In genomic region chr10:994836-995558, GRCh38 we compare ENCODE assay signal across 22 cellular contexts. TPM values are rescaled to one million over a fixed set of nuclear protein-coding genes. Genes with fewer than 3 reads are reported as not detected.
DNase-seq lines count a peak whose midpoint lies in the region; ATAC-seq and TF ChIP-seq lines count a peak whose summit lies in the region.
"Had no signal": no experiment of that assay in that cellular context is flagged by ENCODE, and none has a peak within 500 bp of the region (broad histone marks: within the 10 kb centered on the region; RNA-seq: fewer than 3 reads in every experiment).

No MANE protein-coding gene starts in this region.

- H3K9me3 Mint-ChIP-seq in activated T-cell treated with anti-CD3 and anti-CD28 coated beads, Interleukin-2, amount 50 U/mL, for 72 hours = no peaks in the 10 kb centered on the region
- no peaks in the 10 kb centered on the region; the same call in 2 of the 3 replicates for H3K9me3 Mint-ChIP-seq in GM23338
- no peaks in the 10 kb centered on the region for H3K9me3 Mint-ChIP-seq in chondrocyte (ENCODE audit: low read depth)
- no peaks in the 10 kb centered on the region for H3K9me3 Mint-ChIP-seq in stimulated activated effector memory CD8-positive, alpha-beta T cell treated with anti-CD3 and anti-CD28 coated beads, Interleukin-12 subunit alpha, Interleukin-12 subunit beta, amount 100 ng/mL, for 72 hours

- H3K27ac Mint-ChIP-seq in activated T-cell treated with anti-CD3 and anti-CD28 coated beads, Interleukin-2, amount 50 U/mL, for 72 hours = peak overlapping the region; percentile 55
- H3K27ac Mint-ChIP-seq in GM23338 (no peak overlapping the region; the same call in 1 of the 2 replicates), chondrocyte (ENCODE audit: unreplicated experiment) (peak overlapping the region; percentile 19)
- peak overlapping the region; percentile 86 for H3K27ac Mint-ChIP-seq in stimulated activated effector memory CD8-positive, alpha-beta T cell treated with anti-CD3 and anti-CD28 coated beads, Interleukin-12 subunit alpha, Interleukin-12 subunit beta, amount 100 ng/mL, for 72 hours
- H3K27ac Mint-ChIP-seq: brain had no signal

- no peak for DNase-seq in activated T-cell treated with anti-CD3 and anti-CD28 coated beads, Interleukin-2, amount 50 U/mL, for 72 hours
- no peak for DNase-seq in activated T-cell treated with anti-CD3 and anti-CD28 coated beads, Interleukin-2, amount 50 U/mL, for 48 hours
- no peak for DNase-seq in GM23338 (ENCODE audit: low spot score)
- no peak for DNase-seq in chondrocyte (ENCODE audit: low spot score)
- no peak for DNase-seq in stimulated activated effector memory CD8-positive, alpha-beta T cell treated with anti-CD3 and anti-CD28 coated beads, Interleukin-12 subunit alpha, Interleukin-12 subunit beta, amount 100 ng/mL, for 72 hours (ENCODE audit: low spot score in 2 of 2)
- no peak for DNase-seq in A172 (ENCODE audit: low spot score)
- no peak for DNase-seq in COR-L47 (lab: John Stamatoyannopoulos, UW)
- no peak for DNase-seq in caudate nucleus (lab: John Stamatoyannopoulos, UW)
- DNase-seq: colonic mucosa; GDM1; glutamatergic neuron; KBM-7; NCI-H774; SHP77; stimulated activated CD4-positive, alpha-beta T cell treated with anti-CD3 and anti-CD28 coated beads, Interleukin-4, amount 100 ng/mL, for 4 hours; substantia nigra; SW 1271 had no signal

- peaks cover 23% of the 10 kb centered on the region for H3K4me1 Mint-ChIP-seq in activated T-cell treated with anti-CD3 and anti-CD28 coated beads, Interleukin-2, amount 50 U/mL, for 72 hours (ENCODE audit: low read depth)
- H3K4me1 Mint-ChIP-seq in GM23338 (peaks cover 2% of the 10 kb centered on the region), chondrocyte (ENCODE audit: low read depth) (peaks cover 13% of the 10 kb centered on the region)
- H3K4me1 Mint-ChIP-seq in stimulated activated effector memory CD8-positive, alpha-beta T cell treated with anti-CD3 and anti-CD28 coated beads, Interleukin-12 subunit alpha, Interleukin-12 subunit beta, amount 100 ng/mL, for 72 hours = peaks cover 23% of the 10 kb centered on the region

- H3K4me2 ChIP-seq in GM23338 = no peak overlapping the region
- H3K4me2 ChIP-seq: BLaER1 treated with 17β-estradiol and CSF1 and Interleukin-3, amounts not matched to agents 10 nM and 100 nM had no signal

- no peaks in the 10 kb centered on the region for H3K27me3 Mint-ChIP-seq in activated T-cell treated with anti-CD3 and anti-CD28 coated beads, Interleukin-2, amount 50 U/mL, for 72 hours (ENCODE audit: low read depth)
- H3K27me3 Mint-ChIP-seq in GM23338 (ENCODE audit: insufficient read depth, low read depth, poor library complexity) (peaks cover 4% of the 10 kb centered on the region), chondrocyte (ENCODE audit: low read depth) (no peaks in the 10 kb centered on the region)
- H3K27me3 Mint-ChIP-seq: brain had no signal

- no peak overlapping the region for H2AFZ ChIP-seq in GM23338

- 0 out of 2 replicates have a peak overlapping the region, but pooled peaks have one; percentile 50 for H3K27ac ChIP-seq in GM23338 (ENCODE audit: low read depth)
- H3K27ac ChIP-seq in caudate nucleus (ENCODE audit: low read depth, low read length) = no peak overlapping the region
- H3K27ac ChIP-seq: BLaER1 treated with 17β-estradiol and CSF1 and Interleukin-3, amounts not matched to agents 10 nM and 100 nM; colonic mucosa had no signal

- peaks cover 78% of the 10 kb centered on the region for H3K36me3 ChIP-seq in GM23338 (ENCODE audit: insufficient read depth)

- H3K4me1 ChIP-seq in GM23338 (ENCODE audit: insufficient read depth) = peaks cover under 1% of the 10 kb centered on the region; the same call in 1 of the 2 replicates
- H3K4me1 ChIP-seq: colonic mucosa had no signal

- H3K79me2 ChIP-seq in GM23338 (replicated peaks; ENCODE audit: insufficient read depth) = peaks cover 95% of the 10 kb centered on the region

- no peak overlapping the region for H3K4me3 ChIP-seq in GM23338
- H3K4me3 ChIP-seq: BLaER1 treated with 17β-estradiol and CSF1 and Interleukin-3, amounts not matched to agents 10 nM and 100 nM; colonic mucosa had no signal

- no peaks in the 10 kb centered on the region for H3K9me2 ChIP-seq in GM23338 (ENCODE audit: insufficient read depth)

- H4K20me1 ChIP-seq in GM23338 (replicated peaks; ENCODE audit: insufficient read depth) = peaks cover 73% of the 10 kb centered on the region

- no peaks in the 10 kb centered on the region for H3K27me3 ChIP-seq in GM23338 (ENCODE audit: insufficient read depth)
- H3K27me3 ChIP-seq: BLaER1 treated with 17β-estradiol and CSF1 and Interleukin-3, amounts not matched to agents 10 nM and 100 nM; colonic mucosa had no signal

- peaks cover 18 to 51% of the 10 kb centered on the region in 2 donors for H3K36me3 Mint-ChIP-seq in activated T-cell treated with anti-CD3 and anti-CD28 coated beads, Interleukin-2, amount 50 U/mL, for 72 hours (ENCODE audit: insufficient read depth in 2 of 2)
- peaks cover 93% of the 10 kb centered on the region for H3K36me3 Mint-ChIP-seq in GM23338 (ENCODE audit: low read depth)
- peaks cover 47% of the 10 kb centered on the region for H3K36me3 Mint-ChIP-seq in chondrocyte (ENCODE audit: low read depth)
- peaks cover 100% of the 10 kb centered on the region for H3K36me3 Mint-ChIP-seq in stimulated activated effector memory CD8-positive, alpha-beta T cell treated with anti-CD3 and anti-CD28 coated beads, Interleukin-12 subunit alpha, Interleukin-12 subunit beta, amount 100 ng/mL, for 72 hours

- peaks cover 30% of the 10 kb centered on the region for H3F3A ChIP-seq in GM23338 (replicated peaks; ENCODE audit: low read depth)

- ATAC-seq in activated T-cell treated with anti-CD3 and anti-CD28 coated beads, Interleukin-2, amount 50 U/mL, for 72 hours (replicated peaks in 1 of 2) = no peak
- no peak for ATAC-seq in GM23338
- ATAC-seq in stimulated activated effector memory CD8-positive, alpha-beta T cell treated with anti-CD3 and anti-CD28 coated beads, Interleukin-12 subunit alpha, Interleukin-12 subunit beta, amount 100 ng/mL, for 72 hours = no peak

- TF ChIP-seq CTCF in GM23338 (conservative IDR thresholded peaks at IDR 0.05; ENCODE audit: low read depth in 2 of 2) (no peak), chondrocyte (IDR thresholded peaks at IDR 0.05) (no peak)

- H3K4me3 Mint-ChIP-seq in activated T-cell treated with anti-CD3 and anti-CD28 coated beads, Interleukin-2, amount 50 U/mL, for 72 hours = no peak overlapping the region
- H3K4me3 Mint-ChIP-seq in GM23338 (no peak overlapping the region), chondrocyte (ENCODE audit: unreplicated experiment) (no peak overlapping the region)
- no peak overlapping the region for H3K4me3 Mint-ChIP-seq in stimulated activated effector memory CD8-positive, alpha-beta T cell treated with anti-CD3 and anti-CD28 coated beads, Interleukin-12 subunit alpha, Interleukin-12 subunit beta, amount 100 ng/mL, for 72 hours
- H3K4me3 Mint-ChIP-seq: brain had no signal

TF ChIP-seq in GM23338, 12 proteins besides CTCF, POLR2A, EP300 and RAD21 (continues in another document):
- TF ChIP-seq ZNF114 (CRISPR knock-in tag; IDR thresholded peaks at IDR 0.05) = no peak

RNA-seq across cellular contexts. Expression of gene GTPBP4, which starts 6.8 kb away (rescaled TPM):
- total RNA-seq in activated T-cell treated with anti-CD3 and anti-CD28 coated beads, Interleukin-2, amount 50 U/mL, for 72 hours = 10 to 100 TPM; 76.9 to 78.1 TPM
- 48.7 and 56.5 TPM in 2 replicates for total RNA-seq in GM23338 (2014; rRNA removed; shearing (Covaris generic))
- 51.2 and 62.6 TPM in 2 replicates for polyA plus RNA-seq in GM23338 (2016; fragmentation: Nextera tagmentation; extraction: Ambion mirVana)
- 48.5 to 57.8 TPM (median 54.8 TPM) in 3 replicates for total RNA-seq in chondrocyte
- total RNA-seq in A172 (2014; rRNA removed; shearing (Covaris generic)) = 102 and 156 TPM in 2 replicates

RNA-seq across cellular contexts. Expression of gene IDI2, which starts 30.7 kb away (rescaled TPM):
- total RNA-seq in activated T-cell treated with anti-CD3 and anti-CD28 coated beads, Interleukin-2, amount 50 U/mL, for 72 hours = not detected
- total RNA-seq in GM23338 (2014; rRNA removed; shearing (Covaris generic)) = not detected in 2 replicates
- polyA plus RNA-seq in GM23338 (2016; fragmentation: Nextera tagmentation; extraction: Ambion mirVana) = not detected in 2 replicates
- not detected in 3 replicates for total RNA-seq in chondrocyte
- not detected in 2 replicates for total RNA-seq in A172 (2014; rRNA removed; shearing (Covaris generic))
- total RNA-seq: colonic mucosa, mononuclear cell, OCI-LY7, renal cortical epithelial cell had no signal

RNA-seq across cellular contexts. Expression of gene IDI1, which starts 53.9 kb away (rescaled TPM):
- total RNA-seq in activated T-cell treated with anti-CD3 and anti-CD28 coated beads, Interleukin-2, amount 50 U/mL, for 72 hours = 10 to 100 TPM; 37.4 to 46.7 TPM
- total RNA-seq in GM23338 (2014; rRNA removed; shearing (Covaris generic)) = 147 and 154 TPM in 2 replicates
- 99.0 and 119 TPM in 2 replicates for polyA plus RNA-seq in GM23338 (2016; fragmentation: Nextera tagmentation; extraction: Ambion mirVana)
- 39.0 to 45.7 TPM (median 40.6 TPM) in 3 replicates for total RNA-seq in chondrocyte
- 104 and 119 TPM in 2 replicates for total RNA-seq in A172 (2014; rRNA removed; shearing (Covaris generic))
